9 cellular contexts compared by ENCODE assay signal in genomic region chr12:107684029-107684790, GRCh38. TPM values are rescaled to one million over a fixed set of nuclear protein-coding genes. Genes with fewer than 3 reads are reported as not detected.
DNase-seq lines count a peak whose midpoint lies in the region; ATAC-seq lines count a peak whose summit lies in the region.
"Had no signal": no experiment of that assay in that cellular context is flagged by ENCODE, and none has a peak within 500 bp of the region (broad histone marks: within the 10 kb centered on the region; RNA-seq: fewer than 3 reads in every experiment).

No MANE protein-coding gene starts in this region.

- H3K9me3 ChIP-seq in CD8-positive, alpha-beta memory T cell (ENCODE audit: low read length), result no peaks in the 10 kb centered on the region
- H3K9me3 ChIP-seq in HUES64 (ENCODE audit: insufficient read depth, low read depth, low read length) (no peaks in the 10 kb centered on the region), adipocyte (ENCODE audit: control insufficient read depth, low read length) (no peaks in the 10 kb centered on the region)

- H3K4me1 Mint-ChIP-seq in CD8-positive, alpha-beta memory T cell, result peaks cover 23 to 39% (median 36%) of the 10 kb centered on the region in 3 donors
- peaks cover 20 to 31% (median 24%) of the 10 kb centered on the region in 3 donors for H3K4me1 Mint-ChIP-seq in naive B cell

- peaks cover 0 to 4% of the 10 kb centered on the region in 2 donors for H3K27me3 Mint-ChIP-seq in CD8-positive, alpha-beta memory T cell
- H3K27me3 Mint-ChIP-seq in naive B cell, result no peaks in the 10 kb centered on the region

- CTCF ChIA-PET in CD8-positive, alpha-beta memory T cell (lab: Charles Lee), result interaction anchor here (2.4 kb wide), 1 partner anchor 14 kb away, joined by 10 read pairs; no protein-coding TSS in a partner anchor

- H3K9ac ChIP-seq in HUES64 (ENCODE audit: low read depth, low read length), result 0 out of 2 replicates have a peak overlapping the region, but pooled peaks have one; percentile 97
- H3K9ac ChIP-seq in adipocyte (ENCODE audit: low read length), result no peak overlapping the region

- peaks cover 4 to 27% (median 7%) of the 10 kb centered on the region in 3 donors for H3K36me3 Mint-ChIP-seq in CD8-positive, alpha-beta memory T cell
- H3K36me3 Mint-ChIP-seq in naive B cell, result peaks cover 7 to 15% of the 10 kb centered on the region in 2 donors

- H3K36me3 ChIP-seq in CD8-positive, alpha-beta memory T cell (ENCODE audit: insufficient read depth, low read length), result peaks cover 4% of the 10 kb centered on the region
- peaks cover 13% of the 10 kb centered on the region for H3K36me3 ChIP-seq in HUES64 (ENCODE audit: insufficient read depth, low read length)
- peaks cover 11% of the 10 kb centered on the region for H3K36me3 ChIP-seq in adipocyte (ENCODE audit: control insufficient read depth, insufficient read depth, low read length, severe bottlenecking)

- WGBS in HUES64, result 96% methylated on average over 1 of the region's 3 CpGs

- no peak overlapping the region for H3K27ac ChIP-seq in CD8-positive, alpha-beta memory T cell (ENCODE audit: low read depth, low read length)
- peak overlapping the region; percentile 93; the same call in 1 of the 2 replicates for H3K27ac ChIP-seq in HUES64 (ENCODE audit: low read depth, low read length)

- H3K27ac Mint-ChIP-seq in CD8-positive, alpha-beta memory T cell, result peak overlapping the region in 7 of 8 donors; percentile 91 to 99 (median 98)
- H3K27ac Mint-ChIP-seq in naive B cell, result peak overlapping the region; percentile 96 to 99 (median 98)

- POLR2A ChIA-PET in CD8-positive, alpha-beta memory T cell (lab: Charles Lee), result no interaction called here

- DNase-seq in CD8-positive, alpha-beta memory T cell, result no peak
- DNase-seq in adipocyte (ENCODE audit: low read depth) (peak; percentile 8), naive B cell (no peak), left ventricle myocardium superior (no peak), NCI-H2081 treated with DMSO at 0.1 percent for 48 hours (lab: John Stamatoyannopoulos, UW) (no peak)
- DNase-seq: NCI-H446 treated with DMSO at 0.1 percent for 48 hours had no signal

- no peaks in the 10 kb centered on the region for H3K9me3 Mint-ChIP-seq in CD8-positive, alpha-beta memory T cell
- H3K9me3 Mint-ChIP-seq in naive B cell, result peaks cover 0 to 3% (median 0%) of the 10 kb centered on the region in 7 donors

- intact Hi-C loops in left ventricle myocardium superior (cut with micrococcal nuclease), result no loop called here

- H3K27me3 ChIP-seq in CD8-positive, alpha-beta memory T cell (ENCODE audit: insufficient read depth, low read length, poor library complexity, severe bottlenecking), result no peaks in the 10 kb centered on the region
- H3K27me3 ChIP-seq in HUES64 (ENCODE audit: insufficient read depth, low read length) (no peaks in the 10 kb centered on the region), adipocyte (replicated peaks; ENCODE audit: control insufficient read depth, insufficient read depth, low read length) (peaks cover 3% of the 10 kb centered on the region)

- ATAC-seq in naive B cell (ENCODE audit: low read depth in 2 of 2), result no peak
- ATAC-seq in GM19395 (IDR thresholded peaks at IDR 0.05; ENCODE audit: unreplicated experiment), result no peak
- ATAC-seq in GM21619 (IDR thresholded peaks at IDR 0.05; ENCODE audit: unreplicated experiment), result no peak
- ATAC-seq in left ventricle myocardium superior, result no peak

- no peak overlapping the region for H3K4me3 ChIP-seq in CD8-positive, alpha-beta memory T cell (ENCODE audit: low read length)
- 0 out of 2 replicates have a peak overlapping the region, but pooled peaks have one; percentile 90 for H3K4me3 ChIP-seq in HUES64 (ENCODE audit: low read length)
- H3K4me3 ChIP-seq in adipocyte (ENCODE audit: low read length), result peak overlapping the region; percentile 95

- peaks cover 23% of the 10 kb centered on the region for H3K4me1 ChIP-seq in CD8-positive, alpha-beta memory T cell (ENCODE audit: insufficient read depth, low read length)
- H3K4me1 ChIP-seq in HUES64 (ENCODE audit: insufficient read depth, low read length), result peaks cover 6% of the 10 kb centered on the region; the same call in 1 of the 2 replicates
- H3K4me1 ChIP-seq in adipocyte (ENCODE audit: control insufficient read depth, insufficient read depth, low read length), result peaks cover 16% of the 10 kb centered on the region

- H3K4me3 Mint-ChIP-seq in CD8-positive, alpha-beta memory T cell, result peak overlapping the region; percentile 87 to 98 (median 96)
- peak overlapping the region; percentile 31 to 99 (median 96) for H3K4me3 Mint-ChIP-seq in naive B cell

RNA-seq across cellular contexts. Expression of gene PWP1, which starts 1.4 kb away (rescaled TPM):
- total RNA-seq in CD8-positive, alpha-beta memory T cell, result 10 to 100 TPM; 72.3 to 80.2 TPM
- 71.3 TPM for polyA plus RNA-seq in CD8-positive, alpha-beta memory T cell
- 59.8 TPM for polyA plus RNA-seq in HUES64 (2013, experiment 1 of 2)
- polyA plus RNA-seq in HUES64 (2013, experiment 2 of 2), result 51.3 TPM
- polyA plus RNA-seq in naive B cell (ENCODE audit: low read depth in 6 of 6), result 100 to 1,000 TPM; 113 to 143 (median 129) TPM
- total RNA-seq in left ventricle myocardium superior, result 12.0 TPM
